Comparison of ENCODE assay signal across 8 cellular contexts in genomic region chr9:98117984-98118639, GRCh38. TPM values are rescaled to one million over a fixed set of nuclear protein-coding genes. Genes with fewer than 3 reads are reported as not detected.
DNase-seq lines count a peak whose midpoint lies in the region; ATAC-seq lines count a peak whose summit lies in the region.

No MANE protein-coding gene starts in this region.

- H3K9me3 ChIP-seq in BLaER1, result no peaks in the 10 kb centered on the region
- no peaks in the 10 kb centered on the region for H3K9me3 ChIP-seq in SJCRH30 (replicated peaks)
- no peaks in the 10 kb centered on the region for H3K9me3 ChIP-seq in iPS-15b (ENCODE audit: control insufficient read depth, insufficient read depth, low read length)

- H3K4me3 ChIP-seq in BLaER1 (peak overlapping the region; percentile 78), SJCRH30 (no peak overlapping the region), iPS-15b (ENCODE audit: low read depth, low read length) (peak overlapping the region; percentile 75)

- H3K36me3 ChIP-seq in BLaER1 (peaks cover 11% of the 10 kb centered on the region; the same call in 1 of the 2 replicates), SJCRH30 (no peaks in the 10 kb centered on the region), iPS-15b (ENCODE audit: control insufficient read depth, insufficient read depth, low read length) (no peaks in the 10 kb centered on the region)

- H3K27me3 ChIP-seq in BLaER1, result no peaks in the 10 kb centered on the region
- peaks cover 3% of the 10 kb centered on the region for H3K27me3 ChIP-seq in SJCRH30
- H3K27me3 ChIP-seq in iPS-15b (ENCODE audit: control insufficient read depth, insufficient read depth, low read length), result no peaks in the 10 kb centered on the region

- peak overlapping the region; percentile 93 for H3K4me2 ChIP-seq in BLaER1

- peak overlapping the region; percentile 92 for H3K27ac Mint-ChIP-seq in activated naive CD8-positive, alpha-beta T cell treated with anti-CD3 and anti-CD28 coated beads for 36 hours

- no peaks in the 10 kb centered on the region for H3K9me3 Mint-ChIP-seq in activated naive CD8-positive, alpha-beta T cell treated with anti-CD3 and anti-CD28 coated beads for 36 hours

- peaks cover 24% of the 10 kb centered on the region for H3K36me3 Mint-ChIP-seq in activated naive CD8-positive, alpha-beta T cell treated with anti-CD3 and anti-CD28 coated beads for 36 hours

- H3K27me3 Mint-ChIP-seq in activated naive CD8-positive, alpha-beta T cell treated with anti-CD3 and anti-CD28 coated beads for 36 hours, result no peaks in the 10 kb centered on the region

- no peaks in the 10 kb centered on the region for H4K20me1 ChIP-seq in BLaER1

- DNase-seq in GM19238 (ENCODE audit: insufficient read length, low spot score), result peak; percentile 52
- peak; percentile 52 to 70 for DNase-seq in SJCRH30
- peak; percentile 44 for DNase-seq in activated naive CD8-positive, alpha-beta T cell treated with anti-CD3 and anti-CD28 coated beads for 36 hours
- DNase-seq in stimulated activated CD4-positive, alpha-beta T cell treated with anti-CD3 and anti-CD28 coated beads, Interleukin-15, amount 100 ng/mL, for 24 hours, result peak; percentile 53
- DNase-seq in NCI-H1694 treated with DMSO at 0.1 percent for 48 hours (lab: John Stamatoyannopoulos, UW), result no peak

- peak; percentile 56 for ATAC-seq in HG03378 (IDR thresholded peaks at IDR 0.05; ENCODE audit: unreplicated experiment)

- H3K4me1 Mint-ChIP-seq in activated naive CD8-positive, alpha-beta T cell treated with anti-CD3 and anti-CD28 coated beads for 36 hours, result peaks cover 36% of the 10 kb centered on the region

- H3K9ac ChIP-seq in BLaER1 (peak overlapping the region; percentile 78), iPS-15b (ENCODE audit: low read depth, low read length) (no peak overlapping the region)

- H3K4me3 Mint-ChIP-seq in activated naive CD8-positive, alpha-beta T cell treated with anti-CD3 and anti-CD28 coated beads for 36 hours, result peak overlapping the region; percentile 94

- peak overlapping the region; percentile 85 for H3K27ac ChIP-seq in BLaER1
- no peak overlapping the region for H3K27ac ChIP-seq in SJCRH30

- H3K4me1 ChIP-seq in BLaER1, result peaks cover 56% of the 10 kb centered on the region
- peaks cover 5% of the 10 kb centered on the region; the same call in 1 of the 2 replicates for H3K4me1 ChIP-seq in SJCRH30
- H3K4me1 ChIP-seq in iPS-15b (ENCODE audit: control insufficient read depth, insufficient read depth, low read length), result no peaks in the 10 kb centered on the region

RNA-seq across cellular contexts. Expression of gene TRIM14, which starts 0.9 kb away (rescaled TPM):
- total RNA-seq in SJCRH30 (2014; rRNA removed; shearing (Covaris generic)), result 0.22 and 0.30 TPM in 2 replicates
- total RNA-seq in activated naive CD8-positive, alpha-beta T cell treated with anti-CD3 and anti-CD28 coated beads for 36 hours, result 10 to 100 TPM; 45.2 to 47.4 TPM

Comparison
In these comparisons a context has a peak if more than half of its experiments do, and no peak if none do; other contexts are left out.
1. RNA of gene TRIM14, which starts 0.9 kb away (total RNA-seq): 45.2 to 47.4 TPM in activated naive CD8-positive, alpha-beta T cell treated with anti-CD3 and anti-CD28 coated beads for 36 hours; 0.22 to 0.30 TPM in SJCRH30; every median in the first group is over 10 times any median in the second.